35 cellular contexts compared by ENCODE assay signal in the genomic region with DNA sequence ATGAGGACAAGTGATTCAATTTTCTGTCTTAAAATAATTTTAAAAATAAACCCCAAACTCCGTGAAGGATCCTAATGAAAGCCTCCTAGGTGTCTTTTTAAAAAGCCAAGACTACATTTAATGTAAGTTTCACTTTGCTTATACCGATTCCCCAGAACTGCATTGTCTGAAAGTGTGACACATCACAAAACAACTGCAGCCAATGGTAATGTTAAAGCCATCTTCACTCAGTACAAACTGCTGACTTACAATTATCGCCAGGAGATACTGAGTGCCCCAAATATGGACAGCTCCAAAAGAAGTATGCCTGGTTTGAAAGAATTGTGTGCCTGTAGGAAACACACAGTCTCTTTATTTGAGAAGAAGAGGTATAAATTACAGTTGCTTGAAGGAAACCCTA.
"Had no signal": no experiment of that assay in that cellular context is flagged by ENCODE, and none has a peak within 500 bp of the region (broad histone marks: within the 10 kb centered on the region; RNA-seq: fewer than 3 reads in every experiment).

No MANE protein-coding gene starts in this region.

- H3K36me3 ChIP-seq: MG63 had no signal

- H3K9me3 ChIP-seq: MG63 had no signal

- H3K4me2 ChIP-seq: KMS-11 had no signal

- H3K4me3 ChIP-seq: MG63 had no signal

- H3K27ac ChIP-seq: KMS-11 had no signal

- H3K27me3 ChIP-seq: MG63 had no signal

- DNase-seq: Karpas-422, Kasumi-1, MG63, MM.1S, MV-4-11, NCI-H1048, NCI-H1092, NCI-H1092 treated with DMSO at 0.1 percent for 48 hours, NCI-H1105, NCI-H1105 treated with DMSO at 0.1 percent for 48 hours, NCI-H1417, NCI-H1417 treated with DMSO at 0.1 percent for 48 hours, NCI-H1436, NCI-H1436 treated with DMSO at 0.1 percent for 48 hours, NCI-H146, NCI-H1694, NCI-H1694 treated with DMSO at 0.1 percent for 48 hours, NCI-H187, NCI-H187 treated with DMSO at 0.1 percent for 48 hours, NCI-H1930, NCI-H2029, NCI-H2029 treated with DMSO at 0.1 percent for 48 hours, NCI-H2081, NCI-H2081 treated with DMSO at 0.1 percent for 48 hours, NCI-H2107, NCI-H2171, NCI-H2171 treated with DMSO at 0.1 percent for 48 hours, NCI-H2227 treated with DMSO at 0.1 percent for 48 hours, NCI-H226, NCI-H345, NCI-H446, NCI-H446 treated with DMSO at 0.1 percent for 48 hours, NCI-H510A, NCI-H510A treated with DMSO at 0.1 percent for 48 hours had no signal

- H3K9ac ChIP-seq: KMS-11 had no signal
